In genomic region chr16:29811896-29812665, GRCh38 we compare ENCODE assay signal across 1 cellular context.
A peak's percentile ranks its signal among the peaks of the same experiment; 100 is the strongest.
TF ChIP-seq lines count a peak whose summit lies in the region.

PRRT2 (plus strand) TSS chr16:29812193; CDS start chr16:29813055, 862 bp downstream.

TF ChIP-seq in WTC11, 78 proteins besides CTCF, POLR2A, EP300 and RAD21 (continued from another document):
- no peak for TF ChIP-seq HMGXB4 (CRISPR knock-in tag; IDR thresholded peaks at IDR 0.05)
- no peak for TF ChIP-seq GTF2I (CRISPR knock-in tag; conservative IDR thresholded peaks at IDR 0.05)
- TF ChIP-seq ZNF219 (CRISPR knock-in tag; IDR thresholded peaks at IDR 0.05; ENCODE audit: borderline replicate concordance) = peak; percentile 44; the same call in 1 of the 2 replicates
- TF ChIP-seq ZNF532 (CRISPR knock-in tag; IDR thresholded peaks at IDR 0.05; ENCODE audit: borderline replicate concordance) = no peak
- no peak for TF ChIP-seq RELA (CRISPR knock-in tag; IDR thresholded peaks at IDR 0.05; ENCODE audit: borderline replicate concordance)
- TF ChIP-seq IRF2 (CRISPR knock-in tag; IDR thresholded peaks at IDR 0.05; ENCODE audit: borderline replicate concordance, low read depth) = no peak
- TF ChIP-seq EMX1 (CRISPR knock-in tag; IDR thresholded peaks at IDR 0.05) = no peak
- TF ChIP-seq ELF4 (CRISPR knock-in tag; IDR thresholded peaks at IDR 0.05; ENCODE audit: low read depth) = no peak
- no peak for TF ChIP-seq CDX4 (CRISPR knock-in tag; IDR thresholded peaks at IDR 0.05; ENCODE audit: borderline replicate concordance)
- 0 out of 2 replicates have a peak, but pooled peaks have one; percentile 43 for TF ChIP-seq TEAD1 (CRISPR knock-in tag; IDR thresholded peaks at IDR 0.05)
- TF ChIP-seq ZNF671 (CRISPR knock-in tag; IDR thresholded peaks at IDR 0.05) = no peak
